Comparison of ENCODE assay signal across 18 cellular contexts in the genomic region with DNA sequence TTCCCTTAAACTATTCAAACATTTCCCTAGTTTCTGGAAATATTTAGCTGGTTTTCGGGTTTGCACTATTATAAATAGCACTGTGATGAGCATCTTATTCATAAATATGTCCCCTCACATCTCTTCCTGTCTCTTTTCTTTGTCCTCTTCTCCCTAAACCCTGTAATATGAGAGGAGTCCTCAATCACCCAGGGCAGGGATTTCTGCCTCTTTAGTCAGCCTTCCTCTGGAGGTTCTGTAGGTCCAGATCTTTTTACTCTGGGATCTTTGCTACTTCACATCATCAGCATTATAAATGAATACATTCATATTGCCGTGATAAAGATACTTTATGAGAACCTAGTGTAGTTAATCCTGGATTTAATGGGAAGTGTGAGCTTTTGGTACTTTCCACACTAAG.
DNase-seq lines count a peak whose midpoint lies in the region; ATAC-seq and TF ChIP-seq lines count a peak whose summit lies in the region.
"Had no signal": no experiment of that assay in that cellular context is flagged by ENCODE, and none has a peak within 500 bp of the region (broad histone marks: within the 10 kb centered on the region; RNA-seq: fewer than 3 reads in every experiment).

No MANE protein-coding gene starts in this region.

- H3K4me1 ChIP-seq in heart left ventricle (peaks cover 0 to 41% (median 15%) of the 10 kb centered on the region in 12 donors), right cardiac atrium (ENCODE audit: control insufficient read depth, insufficient read depth, low read length) (peaks cover 3% of the 10 kb centered on the region), skeletal muscle tissue (ENCODE audit: control insufficient read depth in 3 of 3, insufficient read depth in 3 of 3, low read length in 3 of 3) (peaks cover 12 to 33% (median 25%) of the 10 kb centered on the region in 3 donors)
- H3K4me1 ChIP-seq: SJSA1 had no signal

- H3K36me3 ChIP-seq in heart left ventricle (no peaks in the 10 kb centered on the region), skeletal muscle tissue (ENCODE audit: control insufficient read depth in 3 of 3, insufficient read depth in 3 of 3, low read length in 3 of 3) (no peaks in the 10 kb centered on the region)
- H3K36me3 ChIP-seq: SJSA1 had no signal

- intact Hi-C loops in heart left ventricle (cut with DNase I) = loop anchor here in 2 of 10 donors (5.0 kb wide), 2 partner anchors 43 to 98 kb away; no protein-coding TSS in a partner anchor
- intact Hi-C loops in right cardiac atrium (cut with DNase I) = loop anchor here in 1 of 4 donors (10.0 kb wide), 1 partner anchor 70 kb away; no protein-coding TSS in a partner anchor

- 61 to 69% (median 64%) methylated on average over 2 of the region's 2 CpGs for WGBS in heart left ventricle, 4 donors
- WGBS in right cardiac atrium = 73% methylated on average over 2 of the region's 2 CpGs

- no peaks in the 10 kb centered on the region for H3K9me3 ChIP-seq in heart left ventricle
- H3K9me3 ChIP-seq in right cardiac atrium (ENCODE audit: control insufficient read depth, low read length) = no peaks in the 10 kb centered on the region
- no peaks in the 10 kb centered on the region for H3K9me3 ChIP-seq in skeletal muscle tissue (ENCODE audit: control insufficient read depth in 3 of 3, low read length in 3 of 3)
- H3K9me3 ChIP-seq: SJSA1 had no signal

- TF ChIP-seq POLR2A in heart left ventricle (IDR thresholded peaks at IDR 0.05) = no peak

- H3K27ac ChIP-seq in heart left ventricle (peak overlapping the region in 7 of 12 donors; percentile 1 to 45 (median 35)), right cardiac atrium (ENCODE audit: low read length) (no peak overlapping the region), skeletal muscle tissue (ENCODE audit: low read depth, low read length) (peak overlapping the region; percentile 43), caudate nucleus (ENCODE audit: low read depth, low read length) (no peak overlapping the region)
- H3K27ac ChIP-seq: SJSA1 had no signal

- no peak overlapping the region for H3K9ac ChIP-seq in skeletal muscle tissue (ENCODE audit: low read depth in 1 of 3, low read length in 3 of 3)

- TF ChIP-seq CTCF in heart left ventricle (IDR thresholded peaks at IDR 0.05) = no peak

- H3K27me3 ChIP-seq in heart left ventricle (no peaks in the 10 kb centered on the region), right cardiac atrium (ENCODE audit: control insufficient read depth, insufficient read depth) (no peaks in the 10 kb centered on the region), skeletal muscle tissue (ENCODE audit: control insufficient read depth in 3 of 3, insufficient read depth in 3 of 3, low read length in 3 of 3) (no peaks in the 10 kb centered on the region)
- H3K27me3 ChIP-seq: SJSA1 had no signal

- DNase-seq in heart left ventricle (no peak), right cardiac atrium (no peak), NCI-H82 (lab: John Stamatoyannopoulos, UW) (peak; percentile 78), myocyte (ENCODE audit: low read depth) (peak; percentile 63), caudate nucleus (lab: John Stamatoyannopoulos, UW) (no peak), NCI-H1436 (lab: John Stamatoyannopoulos, UW) (no peak)
- DNase-seq: GF-D8; GOT3; HCEC 1CT; Karpas-422; NCI-H1417 treated with DMSO at 0.1 percent for 48 hours; NCI-H187 treated with DMSO at 0.1 percent for 48 hours; NCI-H2107; NCI-H2227 treated with DMSO at 0.1 percent for 48 hours; NCI-H510A; NK-92 treated with Interleukin-12 subunit alpha and Interleukin-12 subunit beta, amount 100 ng/mL, for 24 hours had no signal

- no peak overlapping the region for H3K4me3 ChIP-seq in heart left ventricle
- H3K4me3 ChIP-seq in right cardiac atrium (ENCODE audit: low read length) = no peak overlapping the region
- no peak overlapping the region for H3K4me3 ChIP-seq in skeletal muscle tissue (ENCODE audit: low read length in 3 of 3)
- H3K4me3 ChIP-seq: SJSA1 had no signal

- ATAC-seq in heart left ventricle (no peak), right cardiac atrium (no peak)

Comparison
In these comparisons a context has a peak if more than half of its experiments do, and no peak if none do; other contexts are left out.
1. H3K27ac ChIP-seq: peak in heart left ventricle (7 of 12) and skeletal muscle tissue (single experiment); none in right cardiac atrium (single experiment) and caudate nucleus (single experiment).
2. DNase-seq: peak in NCI-H82 (single experiment) and myocyte (single experiment); none in heart left ventricle (0 of 5), right cardiac atrium (0 of 3), caudate nucleus (0 of 61) and NCI-H1436 (single experiment).